23 cellular contexts compared by ENCODE assay signal in the genomic region with DNA sequence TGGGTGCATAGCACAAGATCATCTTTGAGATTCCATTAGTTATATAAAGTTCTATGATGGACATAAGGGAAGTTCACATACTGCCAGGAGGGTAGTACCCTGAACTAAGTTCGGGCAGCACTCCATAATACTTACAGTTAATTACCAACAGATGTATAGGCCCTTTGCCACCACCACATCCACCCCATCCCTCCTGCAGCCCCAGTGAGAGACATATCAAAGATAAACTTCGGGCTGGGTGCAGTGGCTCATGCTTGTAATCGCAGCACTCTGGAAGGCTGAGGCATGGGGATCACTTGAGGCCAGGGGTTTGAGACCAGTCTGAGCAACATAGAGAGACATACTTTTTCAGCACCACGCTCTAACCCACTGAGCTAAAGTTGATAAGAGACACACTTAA. TPM values are rescaled to one million over a fixed set of nuclear protein-coding genes. Genes with fewer than 3 reads are reported as not detected.
"Had no signal": no experiment of that assay in that cellular context is flagged by ENCODE, and none has a peak within 500 bp of the region (broad histone marks: within the 10 kb centered on the region; RNA-seq: fewer than 3 reads in every experiment).

No MANE protein-coding gene starts in this region.

- H3K4me1 ChIP-seq: ascending aorta, body of pancreas had no signal

- H3K4me3 ChIP-seq: ascending aorta, body of pancreas, SJSA1 had no signal

- ATAC-seq: activated CD8-positive, alpha-beta memory T cell treated with anti-CD3 and anti-CD28 coated beads, Interleukin-2, amount 10 ng/mL, durations not matched to agents 7 days and 5 days; body of pancreas; PC-3; T-helper 17 cell had no signal

- DNase-seq: activated B cell treated with CpG ODN at 0.5 μM for 24 hours; activated CD4-positive, alpha-beta T cell treated with anti-CD3 and anti-CD28 coated beads for 1 hour; activated CD4-positive, alpha-beta T cell treated with anti-CD3 and anti-CD28 coated beads, Interleukin-2, amount 10 ng/mL, durations not matched to agents 24 days and 14 days; activated CD4-positive, alpha-beta T cell treated with anti-CD3 and anti-CD28 coated beads, Interleukin-2, amount 50 U/mL, for 48 hours; activated CD8-positive, alpha-beta memory T cell treated with anti-CD3 and anti-CD28 coated beads, Interleukin-2, amount 10 ng/mL, durations not matched to agents 7 days and 5 days; activated effector memory CD4-positive, alpha-beta T cell treated with Interleukin-2 at 50 U/mL for 16 hours; activated naive CD4-positive, alpha-beta T cell; activated T-cell treated with anti-CD3 and anti-CD28 coated beads, Interleukin-2, amount 50 U/mL, for 24 hours; amniotic stem cell; body of pancreas; Kasumi-1; NCI-H1105 treated with DMSO at 0.1 percent for 48 hours; NCI-H146; NCI-H187 treated with DMSO at 0.1 percent for 48 hours; NCI-H2081 treated with DMSO at 0.1 percent for 48 hours; NCI-H446; NCI-H524; PC-3; Right ventricle myocardium superior; T-helper 17 cell; T-helper 9 cell had no signal

- H3K27ac ChIP-seq: ascending aorta, body of pancreas, SJSA1 had no signal

- H3K27me3 ChIP-seq: ascending aorta, body of pancreas, SJSA1 had no signal

- H3K36me3 ChIP-seq: ascending aorta, SJSA1 had no signal

- H3K9me3 ChIP-seq: ascending aorta, body of pancreas, SJSA1 had no signal

RNA-seq across cellular contexts. Expression of gene NPAS2, which starts 46.4 kb away (rescaled TPM):
- total RNA-seq: activated B cell treated with CpG ODN at 0.5 μM for 24 hours had no signal
